Comparison of ENCODE assay signal across 16 cellular contexts in genomic region chr16:847681-848445, GRCh38. TPM values are rescaled to one million over a fixed set of nuclear protein-coding genes. Genes with fewer than 3 reads are reported as not detected.
DNase-seq lines count a peak whose midpoint lies in the region; ATAC-seq and TF ChIP-seq lines count a peak whose summit lies in the region.
"Had no signal": no experiment of that assay in that cellular context is flagged by ENCODE, and none has a peak within 500 bp of the region (broad histone marks: within the 10 kb centered on the region; RNA-seq: fewer than 3 reads in every experiment).

No MANE protein-coding gene starts in this region.

- TF ChIP-seq CTCF in left ventricle myocardium inferior (IDR thresholded peaks at IDR 0.05; ENCODE audit: borderline replicate concordance) = no peak
- TF ChIP-seq CTCF in osteoblast (IDR thresholded peaks at IDR 0.05; ENCODE audit: extremely low read depth, low read depth, low read length) = no peak
- TF ChIP-seq CTCF in type B pancreatic cell (conservative IDR thresholded peaks at IDR 0.05) = no peak

- peaks cover 8% of the 10 kb centered on the region for H3K9me3 Mint-ChIP-seq in type B pancreatic cell
- H3K9me3 Mint-ChIP-seq: CD4-positive, alpha-beta T cell; IgD-negative memory B cell had no signal

- ATAC-seq in right cardiac atrium = no peak
- ATAC-seq: GM23338 had no signal

- intact Hi-C loops in right cardiac atrium (cut with DNase I) (no loop called here), left ventricle myocardium inferior (cut with micrococcal nuclease) (no loop called here), head of caudate nucleus (cut with DNase I) (no loop called here)

- peak in 2 of 3 donors; percentile 9 to 40 for DNase-seq in right cardiac atrium
- no peak for DNase-seq in left ventricle myocardium inferior
- peak in 24 of 42 donors; percentile 27 to 81 (median 49) for DNase-seq in head of caudate nucleus
- DNase-seq in osteoblast (ENCODE audit: insufficient read length, low spot score, missing footprints) = peak; percentile 81
- no peak for DNase-seq in type B pancreatic cell (ENCODE audit: extremely low spot score, unreplicated experiment)
- no peak for DNase-seq in stimulated activated naive CD4-positive, alpha-beta T cell (lab: John Stamatoyannopoulos, UW)
- DNase-seq: AML-193; Caco-2; CD4-positive, alpha-beta T cell; HCEC 1CT had no signal

- H3K36me3 ChIP-seq in left ventricle myocardium inferior (no peaks in the 10 kb centered on the region), osteoblast (ENCODE audit: insufficient read depth, low read length) (no peaks in the 10 kb centered on the region)

- H3K27ac ChIP-seq in right cardiac atrium (ENCODE audit: low read length) (no peak overlapping the region), left ventricle myocardium inferior (replicated peaks) (no peak overlapping the region), osteoblast (ENCODE audit: low read depth, low read length) (no peak overlapping the region)
- H3K27ac ChIP-seq: C4-2B, HL-60 had no signal

- H3K27me3 ChIP-seq in right cardiac atrium (ENCODE audit: control insufficient read depth, insufficient read depth) = no peaks in the 10 kb centered on the region
- peaks cover 18% of the 10 kb centered on the region for H3K27me3 ChIP-seq in left ventricle myocardium inferior (ENCODE audit: low read depth)
- no peaks in the 10 kb centered on the region for H3K27me3 ChIP-seq in osteoblast (ENCODE audit: insufficient read depth, low read length)

- no peaks in the 10 kb centered on the region for H3K4me1 ChIP-seq in right cardiac atrium (ENCODE audit: control insufficient read depth, insufficient read depth, low read length)
- H3K4me1 ChIP-seq in left ventricle myocardium inferior = no peaks in the 10 kb centered on the region
- H3K4me1 ChIP-seq in osteoblast (ENCODE audit: insufficient read depth, low read length) = no peaks in the 10 kb centered on the region
- H3K4me1 ChIP-seq: Caco-2 had no signal

- H4K20me1 ChIP-seq in osteoblast (ENCODE audit: insufficient read depth, low read length) = no peaks in the 10 kb centered on the region

- no peaks in the 10 kb centered on the region for H3K4me1 Mint-ChIP-seq in type B pancreatic cell (ENCODE audit: unreplicated experiment)
- H3K4me1 Mint-ChIP-seq: IgD-negative memory B cell had no signal

- H3K36me3 Mint-ChIP-seq in type B pancreatic cell = no peaks in the 10 kb centered on the region
- H3K36me3 Mint-ChIP-seq: IgD-negative memory B cell had no signal

- H3K79me2 ChIP-seq in osteoblast (ENCODE audit: insufficient read depth, low read length) = no peaks in the 10 kb centered on the region

- H3K4me2 ChIP-seq in osteoblast (ENCODE audit: insufficient read depth, low read length) = no peak overlapping the region
- H3K4me2 ChIP-seq: GM23338 had no signal

- no peaks in the 10 kb centered on the region for H3K9me3 ChIP-seq in right cardiac atrium (ENCODE audit: control insufficient read depth, low read length)
- no peaks in the 10 kb centered on the region for H3K9me3 ChIP-seq in left ventricle myocardium inferior (replicated peaks)
- peaks cover 10% of the 10 kb centered on the region for H3K9me3 ChIP-seq in osteoblast (ENCODE audit: low read depth, low read length)
- H3K9me3 ChIP-seq: Caco-2 had no signal

- H2AFZ ChIP-seq in osteoblast (ENCODE audit: low read length) = no peak overlapping the region
- H2AFZ ChIP-seq: GM23338 had no signal

- H3K27ac Mint-ChIP-seq in type B pancreatic cell = no peak overlapping the region
- H3K27ac Mint-ChIP-seq: CD4-positive, alpha-beta T cell; GM23338; IgD-negative memory B cell had no signal

- no peaks in the 10 kb centered on the region for H3K27me3 Mint-ChIP-seq in type B pancreatic cell
- H3K27me3 Mint-ChIP-seq: CD4-positive, alpha-beta T cell had no signal

- H3K4me3 Mint-ChIP-seq in type B pancreatic cell = no peak overlapping the region
- H3K4me3 Mint-ChIP-seq: CD4-positive, alpha-beta T cell; GM23338; IgD-negative memory B cell had no signal

- 95% methylated on average over 33 of the region's 33 CpGs for WGBS in right cardiac atrium

- no peak overlapping the region for H3K4me3 ChIP-seq in right cardiac atrium (ENCODE audit: low read length)
- H3K4me3 ChIP-seq in left ventricle myocardium inferior = no peak overlapping the region
- no peak overlapping the region for H3K4me3 ChIP-seq in osteoblast (ENCODE audit: insufficient read depth, low read length)
- H3K4me3 ChIP-seq: GM23338 had no signal

RNA-seq across cellular contexts. Expression of gene GNG13, which starts 47.3 kb away (rescaled TPM):
- not detected for total RNA-seq in right cardiac atrium
- not detected for polyA plus RNA-seq in right cardiac atrium
- total RNA-seq in left ventricle myocardium inferior = not detected
- not detected in 2 replicates for total RNA-seq in osteoblast
- total RNA-seq in type B pancreatic cell (ENCODE audit: low replicate concordance) = not detected in 2 replicates
- total RNA-seq: Caco-2; CD4-positive, alpha-beta T cell; GM23338; HT1080 had no signal
- polyA plus RNA-seq: BJ, IgD-negative memory B cell had no signal

RNA-seq across cellular contexts. Expression of gene CHTF18, which starts 59.4 kb away (rescaled TPM):
- total RNA-seq in right cardiac atrium = 1 to 10 TPM; 4.0 to 6.9 (median 4.9) TPM
- 3.4 TPM for polyA plus RNA-seq in right cardiac atrium
- 3.1 TPM for total RNA-seq in left ventricle myocardium inferior
- total RNA-seq in osteoblast = 3.3 and 3.8 TPM in 2 replicates
- 53.4 and 105 TPM in 2 replicates for total RNA-seq in type B pancreatic cell (ENCODE audit: low replicate concordance)

RNA-seq across cellular contexts. Expression of gene RPUSD1, which starts 59.7 kb away (rescaled TPM):
- total RNA-seq in right cardiac atrium = 10 to 100 TPM in 2 of 4 donors, 1 to 10 TPM in 2; 9.3 to 11.8 (median 9.9) TPM
- 11.5 TPM for polyA plus RNA-seq in right cardiac atrium
- total RNA-seq in left ventricle myocardium inferior = 10.6 TPM
- total RNA-seq in osteoblast = 23.3 and 28.2 TPM in 2 replicates
- total RNA-seq in type B pancreatic cell (ENCODE audit: low replicate concordance) = 23.7 and 26.6 TPM in 2 replicates

Comparison
In these comparisons a context has a peak if more than half of its experiments do, and no peak if none do; other contexts are left out.
1. DNase-seq: peak in right cardiac atrium (2 of 3), head of caudate nucleus (24 of 42) and osteoblast (single experiment); none in left ventricle myocardium inferior (single experiment), type B pancreatic cell (single experiment) and stimulated activated naive CD4-positive, alpha-beta T cell (0 of 6).